1 cellular context compared by ENCODE assay signal in genomic region chr15:93803406-93803805, GRCh38.
TF ChIP-seq lines count a peak whose summit lies in the region.

No MANE protein-coding gene starts in this region.

TF ChIP-seq in H1, 55 proteins besides CTCF, POLR2A, EP300 and RAD21:
- TF ChIP-seq USF2 (IDR thresholded peaks at IDR 0.05; ENCODE audit: low read length), result no peak
- TF ChIP-seq BCL11A (IDR thresholded peaks at IDR 0.05; ENCODE audit: low read depth in 2 of 2, low read length in 2 of 2), result no peak
- no peak for TF ChIP-seq HDAC2 (IDR thresholded peaks at IDR 0.05; ENCODE audit: borderline replicate concordance in 1 of 2, low read depth in 2 of 2, low read length in 2 of 2)
- no peak for TF ChIP-seq POU5F1 (IDR thresholded peaks at IDR 0.05; ENCODE audit: low read depth, low read length)
- no peak for TF ChIP-seq TCF12 (IDR thresholded peaks at IDR 0.05; ENCODE audit: low read depth, low read length)
- TF ChIP-seq TAF1 (IDR thresholded peaks at IDR 0.05; ENCODE audit: low read depth, low read length), result no peak
